Comparison of ENCODE assay signal across 1 cellular context in genomic region chr7:66920769-66921395, GRCh38.
TF ChIP-seq lines count a peak whose summit lies in the region.

TSS of gene TMEM248 (plus strand) at chr7:66921225. CDS start at chr7:66941866, 20,641 bp downstream.

TF ChIP-seq in HepG2, 621 proteins besides CTCF, POLR2A, EP300 and RAD21 (continued from another document and continues in another):
- TF ChIP-seq ZXDC (CRISPR knock-in tag; IDR thresholded peaks at IDR 0.05) = no peak; the same call in 1 of the 2 replicates
- TF ChIP-seq SRF (IDR thresholded peaks at IDR 0.05; ENCODE audit: low read depth, low read length) = no peak
- TF ChIP-seq PRDM4 (CRISPR knock-in tag; IDR thresholded peaks at IDR 0.05; ENCODE audit: borderline replicate concordance) = no peak
- no peak for TF ChIP-seq ZKSCAN5 (CRISPR knock-in tag; IDR thresholded peaks at IDR 0.05)
- no peak for TF ChIP-seq MYNN (CRISPR knock-in tag; IDR thresholded peaks at IDR 0.05; ENCODE audit: low read depth)
- TF ChIP-seq ZC3H4 (CRISPR knock-in tag; IDR thresholded peaks at IDR 0.05; ENCODE audit: borderline replicate concordance) = no peak
- no peak for TF ChIP-seq FIP1L1 (IDR thresholded peaks at IDR 0.05; ENCODE audit: borderline replicate concordance, insufficient read depth, low read depth, low read length)
- peak; percentile 98 for TF ChIP-seq SAP130 (CRISPR knock-in tag; IDR thresholded peaks at IDR 0.05; ENCODE audit: low read depth)
- no peak for TF ChIP-seq KLF11 (CRISPR knock-in tag; IDR thresholded peaks at IDR 0.05)
- TF ChIP-seq STAT6 (CRISPR knock-in tag; IDR thresholded peaks at IDR 0.05; ENCODE audit: borderline replicate concordance) = no peak; the same call in 1 of the 2 replicates
- peak; percentile 81 for TF ChIP-seq CREM (IDR thresholded peaks at IDR 0.05)
- no peak for TF ChIP-seq CREM (CRISPR knock-in tag; IDR thresholded peaks at IDR 0.05)
- peak; percentile 94 for TF ChIP-seq POLR2AphosphoS5 (IDR thresholded peaks at IDR 0.05; ENCODE audit: low read depth, low read length)
- TF ChIP-seq ZNF17 (CRISPR knock-in tag; IDR thresholded peaks at IDR 0.05) = no peak
- TF ChIP-seq KLF13 (CRISPR knock-in tag; IDR thresholded peaks at IDR 0.05) = 0 out of 2 replicates have a peak, but pooled peaks have one; percentile 80
- TF ChIP-seq GATA4 (IDR thresholded peaks at IDR 0.05; ENCODE audit: borderline replicate concordance, low read depth) = no peak
- TF ChIP-seq FOXO4 (CRISPR knock-in tag; conservative IDR thresholded peaks at IDR 0.05) = 0 out of 2 replicates have a peak, but pooled peaks have one; percentile 84
- TF ChIP-seq ZNF292 (CRISPR knock-in tag; IDR thresholded peaks at IDR 0.05; ENCODE audit: borderline replicate concordance, low read depth) = peak; percentile 56; the same call in 1 of the 2 replicates
- no peak; the same call in 1 of the 2 replicates for TF ChIP-seq ZNF367 (CRISPR knock-in tag; IDR thresholded peaks at IDR 0.05; ENCODE audit: borderline replicate concordance)
- peak; percentile 73; the same call in 1 of the 2 replicates for TF ChIP-seq PITX1 (CRISPR knock-in tag; IDR thresholded peaks at IDR 0.05)
- peak; percentile 94 for TF ChIP-seq THAP11 (CRISPR knock-in tag; IDR thresholded peaks at IDR 0.05)
- TF ChIP-seq ARID2 (CRISPR knock-in tag; IDR thresholded peaks at IDR 0.05; ENCODE audit: borderline replicate concordance) = peak; percentile 90
- TF ChIP-seq ZNF616 (CRISPR knock-in tag; IDR thresholded peaks at IDR 0.05; ENCODE audit: low read depth) = peak; percentile 88; the same call in 1 of the 2 replicates
- TF ChIP-seq WIZ (CRISPR knock-in tag; IDR thresholded peaks at IDR 0.05) = no peak; the same call in 1 of the 2 replicates
- peak; percentile 49; the same call in 1 of the 2 replicates for TF ChIP-seq TFE3 (CRISPR knock-in tag; IDR thresholded peaks at IDR 0.05)
- no peak for TF ChIP-seq MBNL3 (CRISPR knock-in tag; conservative IDR thresholded peaks at IDR 0.05)
- TF ChIP-seq TCF12 (IDR thresholded peaks at IDR 0.05) = no peak
- no peak for TF ChIP-seq TCF12 (CRISPR knock-in tag; IDR thresholded peaks at IDR 0.05)
- TF ChIP-seq BCL3 (CRISPR knock-in tag; IDR thresholded peaks at IDR 0.05) = peak; percentile 86
- no peak for TF ChIP-seq KLF9 (CRISPR knock-in tag; IDR thresholded peaks at IDR 0.05; ENCODE audit: low read depth)
- TF ChIP-seq NPAS2 (CRISPR knock-in tag; IDR thresholded peaks at IDR 0.05; ENCODE audit: borderline replicate concordance) = no peak
- TF ChIP-seq ZNF124 (CRISPR knock-in tag; IDR thresholded peaks at IDR 0.05) = 0 out of 2 replicates have a peak, but pooled peaks have one; percentile 36
- TF ChIP-seq ZNF274 (CRISPR knock-in tag; IDR thresholded peaks at IDR 0.05) = peak; percentile 82
- TF ChIP-seq BATF2 (CRISPR knock-in tag; IDR thresholded peaks at IDR 0.05) = peak; percentile 74; the same call in 1 of the 2 replicates
- TF ChIP-seq ZBTB4 (CRISPR knock-in tag; IDR thresholded peaks at IDR 0.05; ENCODE audit: borderline replicate concordance) = no peak
- peak; percentile 94 for TF ChIP-seq ZFX (CRISPR knock-in tag; IDR thresholded peaks at IDR 0.05; ENCODE audit: low read depth)
- TF ChIP-seq NFAT5 (CRISPR knock-in tag; IDR thresholded peaks at IDR 0.05) = no peak
- no peak for TF ChIP-seq ZSCAN12 (CRISPR knock-in tag; IDR thresholded peaks at IDR 0.05)
